In genomic region chr7:23547662-23548061, GRCh38 we compare ENCODE assay signal across 14 cellular contexts. TPM values are rescaled to one million over a fixed set of nuclear protein-coding genes. Genes with fewer than 3 reads are reported as not detected.
DNase-seq lines count a peak whose midpoint lies in the region; ATAC-seq, FAIRE-seq and TF ChIP-seq lines count a peak whose summit lies in the region.
"Had no signal": no experiment of that assay in that cellular context is flagged by ENCODE, and none has a peak within 500 bp of the region (broad histone marks: within the 10 kb centered on the region; RNA-seq: fewer than 3 reads in every experiment).

No MANE protein-coding gene starts in this region.

- no peaks in the 10 kb centered on the region for H3K36me3 Mint-ChIP-seq in CD14-positive monocyte
- H3K36me3 Mint-ChIP-seq in H9 (ENCODE audit: insufficient read depth in 1 of 3, low read depth in 3 of 3), result no peaks in the 10 kb centered on the region
- H3K36me3 Mint-ChIP-seq: CD8-positive, alpha-beta T cell had no signal

- no peak for FAIRE-seq in K562 (lab: Jason Lieb, UNC)
- FAIRE-seq: D721Med had no signal

- H3K4me3 ChIP-seq in Loucy (ENCODE audit: low read length, poor library complexity, severe bottlenecking) (no peak overlapping the region), PC-3 (ENCODE audit: low read length) (no peak overlapping the region), K562 (no peak overlapping the region)
- H3K4me3 ChIP-seq: BLaER1 had no signal

- H4K20me1 ChIP-seq in Loucy (ENCODE audit: insufficient read depth, low read length, poor library complexity, severe bottlenecking) (no peaks in the 10 kb centered on the region), PC-3 (ENCODE audit: low read length) (no peaks in the 10 kb centered on the region), K562 (replicated peaks; ENCODE audit: control insufficient read depth, insufficient read depth, low read length) (0 out of 2 replicates have a peak, but pooled peaks cover 4% of the 10 kb centered on the region), H9 (ENCODE audit: control insufficient read depth, insufficient read depth, insufficient read length) (no peaks in the 10 kb centered on the region)
- H4K20me1 ChIP-seq: BLaER1 had no signal

- H3T11ph ChIP-seq in H9 (ENCODE audit: low read length), result no peak overlapping the region

- no peak overlapping the region for H3K18ac ChIP-seq in H9 (ENCODE audit: insufficient read length, low read depth, low read length)

- WGBS in K562 (ENCODE audit: insufficient coverage, low coverage, missing lambda C conversion rate), result 4% methylated on average over 4 of the region's 4 CpGs
- no CpG with 5 or more reads among the region's 4 CpGs for WGBS in H9 (ENCODE audit: extremely low coverage, insufficient read length, low lambda C conversion rate)

- BruUV-seq in PC-3 (replicated peaks; lab: Mats Ljungman, UMichigan), result no TSS peak
- BruUV-seq in K562 (replicated peaks; lab: Mats Ljungman, UMichigan), result no TSS peak

- POLR2A ChIA-PET in PC-3 (lab: Charles Lee; ENCODE audit: unreplicated experiment), result no interaction called here
- POLR2A ChIA-PET in K562 (lab: Yijun Ruan, JAX), result interaction anchor here (0.6 kb wide), 2 partner anchors 275 to 1175 kb away, joined by 3 read pairs; no protein-coding TSS in a partner anchor

- H3K14ac ChIP-seq in H9 (ENCODE audit: insufficient read depth, low read length), result no peak overlapping the region

- ATAC-seq in PC-3, result no peak
- ATAC-seq in K562, result no peak
- ATAC-seq in HG03025 (IDR thresholded peaks at IDR 0.05; ENCODE audit: low FRiP score, unreplicated experiment), result no peak

- DNase-seq in PC-3 (no peak), K562 (ENCODE audit: extremely low read depth in 1 of 4, low spot score in 3 of 4) (no peak), CD14-positive monocyte (ENCODE audit: low spot score) (no peak), HUDEP-2 (lab: John Stamatoyannopoulos, UW; ENCODE audit: unreplicated experiment in 76 of 76) (no peak), H9 (no peak)
- DNase-seq: 8988T had no signal

- intact Hi-C loops in PC-3 (cut with micrococcal nuclease) (loop anchor here (1.0 kb wide), 1 partner anchor 165 kb away; no protein-coding TSS in a partner anchor), K562 (cut with micrococcal nuclease) (loop anchor here (1.0 to 10.0 kb wide), 3 partner anchors 23 to 463 kb away; no protein-coding TSS in a partner anchor), CD14-positive monocyte (cut with micrococcal nuclease) (loop anchor here in 1 of 2 donors (5.0 kb wide), 1 partner anchor 165 kb away; the partner anchor contains the start of gene STK31)

- no peak for TF ChIP-seq EP300 in K562 (IDR thresholded peaks at IDR 0.05; ENCODE audit: low read length)

- H4K8ac ChIP-seq in H9 (replicated peaks; ENCODE audit: insufficient read length, low read depth, low read length), result no peak overlapping the region

- H3F3A ChIP-seq in Loucy (ENCODE audit: low read depth), result no peaks in the 10 kb centered on the region
- no peaks in the 10 kb centered on the region for H3F3A ChIP-seq in PC-3 (ENCODE audit: low read length, unreplicated experiment)

- no peak overlapping the region for H4K91ac ChIP-seq in H9 (ENCODE audit: insufficient read length, low read depth, low read length)

- H2BK120ac ChIP-seq in H9 (ENCODE audit: low read depth, low read length, poor library complexity, severe bottlenecking), result no peak overlapping the region

- H3K4me3 Mint-ChIP-seq in CD14-positive monocyte, result no peak overlapping the region
- no peak overlapping the region for H3K4me3 Mint-ChIP-seq in H9
- H3K4me3 Mint-ChIP-seq: CD4-positive, alpha-beta T cell; CD8-positive, alpha-beta T cell had no signal

- H3K27ac Mint-ChIP-seq in CD14-positive monocyte, result peak overlapping the region in 1 of 7 donors; percentile 44
- H3K27ac Mint-ChIP-seq in H9, result no peak overlapping the region; a peak in 1 of 7 replicates
- H3K27ac Mint-ChIP-seq: CD4-positive, alpha-beta T cell; CD8-positive, alpha-beta T cell had no signal

- no peaks in the 10 kb centered on the region for H3K79me2 ChIP-seq in Loucy (ENCODE audit: insufficient read depth, low read length)
- H3K79me2 ChIP-seq in PC-3 (ENCODE audit: low read length), result no peaks in the 10 kb centered on the region
- no peaks in the 10 kb centered on the region for H3K79me2 ChIP-seq in K562 (ENCODE audit: control insufficient read depth, insufficient read depth, low read length)
- no peaks in the 10 kb centered on the region for H3K79me2 ChIP-seq in H9 (ENCODE audit: insufficient read depth, low read length)

- no peaks in the 10 kb centered on the region for H3K23me2 ChIP-seq in H9 (ENCODE audit: insufficient read length, low read depth, low read length, poor library complexity, severe bottlenecking)

- no peak overlapping the region for H3K23ac ChIP-seq in H9 (ENCODE audit: insufficient read length, low read depth, low read length)

- no peak overlapping the region for H2BK5ac ChIP-seq in H9 (ENCODE audit: insufficient read length, low read length)

- H2AFZ ChIP-seq in Loucy (ENCODE audit: low read length) (peak overlapping the region; percentile 36; the same call in 1 of the 2 replicates), PC-3 (ENCODE audit: low read length) (0 out of 2 replicates have a peak overlapping the region, but pooled peaks have one; percentile 18), K562 (ENCODE audit: low read depth, low read length) (no peak overlapping the region), H9 (ENCODE audit: low read length) (no peak overlapping the region)

- TF ChIP-seq CTCF in Loucy (conservative IDR thresholded peaks at IDR 0.05; ENCODE audit: low read length) (no peak), PC-3 (conservative IDR thresholded peaks at IDR 0.05; ENCODE audit: low read depth, low read length) (no peak), K562 (IDR thresholded peaks at IDR 0.05 in 2 of 3, conservative IDR thresholded peaks at IDR 0.05 in 1 of 3; ENCODE audit: insufficient read depth in 2 of 3, low read depth in 1 of 3, low read length in 3 of 3) (no peak), CD14-positive monocyte (IDR thresholded peaks at IDR 0.05) (no peak), H9 (conservative IDR thresholded peaks at IDR 0.05) (no peak)

- H3K9me3 ChIP-seq in Loucy (ENCODE audit: insufficient read depth, low read depth, low read length), result no peaks in the 10 kb centered on the region
- H3K9me3 ChIP-seq in PC-3 (ENCODE audit: low read length), result no peaks in the 10 kb centered on the region
- H3K9me3 ChIP-seq in K562 (replicated peaks; ENCODE audit: control insufficient read depth, insufficient read depth, low read depth, low read length), result no peaks in the 10 kb centered on the region; the same call in 1 of the 2 replicates
- H3K9me3 ChIP-seq in H9 (ENCODE audit: control insufficient read depth, low read depth, low read length), result no peaks in the 10 kb centered on the region
- H3K9me3 ChIP-seq: BE2C, Caco-2 had no signal

- no peak overlapping the region for H3K27ac ChIP-seq in PC-3 (ENCODE audit: low read length)
- H3K27ac ChIP-seq in K562 (ENCODE audit: extremely low read depth, low read depth, low read length), result no peak overlapping the region
- H3K27ac ChIP-seq in H9 (ENCODE audit: insufficient read length, low read depth, low read length), result no peak overlapping the region
- H3K27ac ChIP-seq: BLaER1 had no signal

- H3K36me3 ChIP-seq in Loucy (ENCODE audit: insufficient read depth, low read length), result no peaks in the 10 kb centered on the region
- no peaks in the 10 kb centered on the region for H3K36me3 ChIP-seq in PC-3 (ENCODE audit: low read depth, low read length)
- H3K36me3 ChIP-seq in K562 (ENCODE audit: control insufficient read depth, insufficient read depth, low read length), result no peaks in the 10 kb centered on the region
- H3K36me3 ChIP-seq: BE2C, BLaER1 had no signal

- TF ChIP-seq RAD21 in K562 (CRISPR knock-in tag; conservative IDR thresholded peaks at IDR 0.05 in 1 of 2, IDR thresholded peaks at IDR 0.05 in 1 of 2), result no peak

- H4K5ac ChIP-seq in H9 (ENCODE audit: insufficient read length, low read depth, low read length), result no peak overlapping the region

- no peaks in the 10 kb centered on the region for H3K9me1 ChIP-seq in K562 (ENCODE audit: control insufficient read depth, insufficient read depth, low read length)

- no peak overlapping the region for H3K4ac ChIP-seq in H9 (ENCODE audit: low read depth, low read length)

- H3K27me3 ChIP-seq in Loucy (ENCODE audit: insufficient read depth, low read length, poor library complexity, severe bottlenecking) (no peaks in the 10 kb centered on the region), PC-3 (ENCODE audit: low read length) (no peaks in the 10 kb centered on the region), K562 (ENCODE audit: control insufficient read depth in 2 of 2, insufficient read depth in 2 of 2, low read length in 2 of 2) (no peaks in the 10 kb centered on the region; a peak in 1 of 5 replicates), H9 (ENCODE audit: insufficient read depth, low read length) (no peaks in the 10 kb centered on the region)
- H3K27me3 ChIP-seq: BE2C, BLaER1 had no signal

- H3K4me2 ChIP-seq in Loucy (ENCODE audit: low read depth, low read length, poor library complexity, severe bottlenecking) (no peak overlapping the region), PC-3 (ENCODE audit: low read length) (no peak overlapping the region), K562 (ENCODE audit: insufficient read depth, low read length) (no peak overlapping the region), H9 (ENCODE audit: insufficient read depth, insufficient read length, low read length) (no peak overlapping the region)
- H3K4me2 ChIP-seq: BLaER1 had no signal

- H3K9ac ChIP-seq in Loucy (ENCODE audit: low read depth, low read length, poor library complexity, severe bottlenecking) (no peak overlapping the region), PC-3 (ENCODE audit: low read length) (no peak overlapping the region), K562 (ENCODE audit: insufficient read depth in 1 of 2, low read depth in 2 of 2, low read length in 2 of 2) (no peak overlapping the region), H9 (ENCODE audit: extremely low read depth, insufficient read length, low read length) (no peak overlapping the region)
- H3K9ac ChIP-seq: BLaER1 had no signal

- CTCF ChIA-PET in PC-3 (lab: Charles Lee) (interaction anchor here (0.6 to 2.2 kb wide), 5 partner anchors 15 to 275 kb away, joined by 3 to 20 read pairs (median 4); no protein-coding TSS in a partner anchor), K562 (lab: Yijun Ruan, JAX; ENCODE audit: low intra/inter-chr PET ratio) (interaction anchor here (0.7 to 4.8 kb wide), 11 partner anchors 23 to 1547 kb away, joined by 3 to 73 read pairs (median 4); no protein-coding TSS in a partner anchor)

- H2AK5ac ChIP-seq in H9 (ENCODE audit: insufficient read length, low read length), result no peak overlapping the region

- peaks cover 2 to 11% (median 6%) of the 10 kb centered on the region in 3 donors for H3K27me3 Mint-ChIP-seq in CD14-positive monocyte (ENCODE audit: low read depth in 3 of 3)
- H3K27me3 Mint-ChIP-seq in H9 (ENCODE audit: low read depth), result no peaks in the 10 kb centered on the region; the same call in 1 of the 2 replicates
- H3K27me3 Mint-ChIP-seq: CD4-positive, alpha-beta T cell had no signal

- no peaks in the 10 kb centered on the region for H3K4me1 ChIP-seq in Loucy (ENCODE audit: insufficient read depth, low read length, poor library complexity, severe bottlenecking)
- H3K4me1 ChIP-seq in PC-3 (ENCODE audit: insufficient read depth, low read length), result no peaks in the 10 kb centered on the region
- peaks cover 0 to 6% of the 10 kb centered on the region in 2 experiments; a peak in 2 of 5 replicates for H3K4me1 ChIP-seq in K562 (replicated peaks in 1 of 2; ENCODE audit: control insufficient read depth in 2 of 2, insufficient read depth in 2 of 2, low read length in 2 of 2)
- no peaks in the 10 kb centered on the region for H3K4me1 ChIP-seq in H9 (ENCODE audit: insufficient read depth, low read length)
- H3K4me1 ChIP-seq: BE2C, Caco-2 had no signal

- H3K4me1 Mint-ChIP-seq in CD14-positive monocyte (peaks cover 11% of the 10 kb centered on the region), H9 (peaks cover 0 to 2% of the 10 kb centered on the region in 2 experiments; a peak in 2 of 4 replicates)

- H3K9me3 Mint-ChIP-seq in CD14-positive monocyte (peaks cover 0 to 2% (median 0%) of the 10 kb centered on the region in 7 donors), H9 (peaks cover 0 to 3% of the 10 kb centered on the region in 2 experiments; a peak in 1 of 5 replicates)
- H3K9me3 Mint-ChIP-seq: CD4-positive, alpha-beta T cell; CD8-positive, alpha-beta T cell had no signal

- no peak overlapping the region for H2BK15ac ChIP-seq in H9 (ENCODE audit: low read depth, low read length)

- in situ Hi-C loops in K562 (cut with MboI), result loop anchor here (5.0 kb wide), 1 partner anchor 275 kb away; no protein-coding TSS in a partner anchor

- TF ChIP-seq POLR2A in K562 (conservative IDR thresholded peaks at IDR 0.05), result no peak

- H3K56ac ChIP-seq in H9 (ENCODE audit: insufficient read length, low read depth, low read length), result no peak overlapping the region

- no peak overlapping the region for H2BK12ac ChIP-seq in H9 (ENCODE audit: insufficient read length, low read depth, low read length)

- no peak overlapping the region for H2BK20ac ChIP-seq in H9 (ENCODE audit: low read depth, low read length, poor library complexity, severe bottlenecking)

- no peaks in the 10 kb centered on the region for H3K79me1 ChIP-seq in H9 (ENCODE audit: insufficient read depth, low read depth, low read length, poor library complexity, severe bottlenecking)

- H3K9me2 ChIP-seq in Loucy (replicated peaks; ENCODE audit: low read depth, low read length) (no peaks in the 10 kb centered on the region), PC-3 (replicated peaks; ENCODE audit: low read length) (no peaks in the 10 kb centered on the region)

RNA-seq across cellular contexts. Expression of gene TRA2A, which starts 15.9 kb away (rescaled TPM):
- total RNA-seq in PC-3 (2014; rRNA removed) (27.6 and 28.3 TPM in 2 replicates), K562 (2014; rRNA removed) (22.7 and 28.3 TPM in 2 replicates), K562 (2014; rRNA removed; fragmentation: Illumina TruSeq; extraction: Trizol) (73.9 and 76.3 TPM in 2 replicates), K562 (2015; rRNA removed; fragmentation: Illumina TruSeq; extraction: Trizol) (61.0 and 77.3 TPM in 2 replicates), K562 (2021) (81.6 and 82.3 TPM in 2 replicates), H9 (2021) (164 and 169 TPM in 2 replicates)
- 51.8 and 162 TPM in 2 replicates for total RNA-seq in K562 (2011; cell fraction: chromatin; rRNA removed; ENCODE audit: low replicate concordance)
- total RNA-seq in K562 (2011; cell fraction: nucleolus; rRNA removed), result 33.2 and 42.4 TPM in 2 replicates
- 76.3 and 99.3 TPM in 2 replicates for total RNA-seq in K562 (2011; cell fraction: nucleoplasm; rRNA removed)
- polyA plus RNA-seq in K562 (2011; rRNA removed) (62.2 and 64.6 TPM in 2 replicates), K562 (2014; fragmentation: Illumina TruSeq; extraction: Trizol) (118 and 210 TPM in 2 replicates), K562 (2014; fragmentation: Nextera tagmentation; extraction: Ambion mirVana) (10 to 100 TPM; 54.4 to 58.6 TPM), K562 (2014; rRNA removed) (89.0 and 90.4 TPM in 2 replicates), CD14-positive monocyte (10 to 100 TPM; 31.2 to 46.6 TPM)
- polyA plus RNA-seq in K562 (2011; cell fraction: cytosol; rRNA removed), result 29.8 and 33.3 TPM in 2 replicates
- polyA plus RNA-seq in K562 (2011; cell fraction: nucleus; rRNA removed), result 65.6 and 70.0 TPM in 2 replicates
- polyA plus RNA-seq in K562 (2012), result 48.1 and 75.7 TPM in 2 replicates
- 61.0 and 69.6 TPM in 2 replicates for polyA minus RNA-seq in K562 (2011; rRNA and poly(A)+ RNA removed)
- 47.4 and 52.8 TPM in 2 replicates for polyA minus RNA-seq in K562 (2011; cell fraction: cytosol; rRNA and poly(A)+ RNA removed)
- 45.2 and 70.3 TPM in 2 replicates for polyA minus RNA-seq in K562 (2011; cell fraction: nucleus; rRNA and poly(A)+ RNA removed)

RNA-seq across cellular contexts. Expression of gene CCDC126, which starts 49.5 kb away (rescaled TPM):
- total RNA-seq in PC-3 (2014; rRNA removed) (3.2 and 5.6 TPM in 2 replicates), K562 (2014; rRNA removed) (3.0 and 6.5 TPM in 2 replicates), K562 (2014; rRNA removed; fragmentation: Illumina TruSeq; extraction: Trizol) (5.8 and 6.4 TPM in 2 replicates), K562 (2015; rRNA removed; fragmentation: Illumina TruSeq; extraction: Trizol) (6.1 and 7.5 TPM in 2 replicates), K562 (2021) (5.2 TPM in 2 replicates), H9 (2021) (2.1 and 4.0 TPM in 2 replicates)
- total RNA-seq in K562 (2011; cell fraction: chromatin; rRNA removed; ENCODE audit: low replicate concordance), result 6.0 and 13.2 TPM in 2 replicates
- 5.0 and 5.3 TPM in 2 replicates for total RNA-seq in K562 (2011; cell fraction: nucleolus; rRNA removed)
- total RNA-seq in K562 (2011; cell fraction: nucleoplasm; rRNA removed), result 6.1 and 10.1 TPM in 2 replicates
- polyA plus RNA-seq in K562 (2011; rRNA removed) (3.1 and 3.6 TPM in 2 replicates), K562 (2014; fragmentation: Illumina TruSeq; extraction: Trizol) (4.5 and 4.7 TPM in 2 replicates), K562 (2014; fragmentation: Nextera tagmentation; extraction: Ambion mirVana) (10 to 100 TPM; 14.3 to 16.2 TPM), K562 (2014; rRNA removed) (3.9 and 4.3 TPM in 2 replicates), CD14-positive monocyte (10 to 100 TPM; 17.4 to 20.1 TPM)
- polyA plus RNA-seq in K562 (2011; cell fraction: cytosol; rRNA removed), result 1.6 and 2.4 TPM in 2 replicates
- 2.7 TPM in 2 replicates for polyA plus RNA-seq in K562 (2011; cell fraction: nucleus; rRNA removed)
- 3.8 and 4.3 TPM in 2 replicates for polyA plus RNA-seq in K562 (2012)
- polyA minus RNA-seq in K562 (2011; rRNA and poly(A)+ RNA removed), result 8.1 and 9.8 TPM in 2 replicates
- polyA minus RNA-seq in K562 (2011; cell fraction: cytosol; rRNA and poly(A)+ RNA removed), result 2.3 and 3.3 TPM in 2 replicates
- polyA minus RNA-seq in K562 (2011; cell fraction: nucleus; rRNA and poly(A)+ RNA removed), result 3.8 and 5.1 TPM in 2 replicates

Comparison
In these comparisons a context has a peak if more than half of its experiments do, and no peak if none do; other contexts are left out.
1. H2AFZ ChIP-seq: peak in Loucy (single experiment) and PC-3 (single experiment); none in K562 (single experiment) and H9 (single experiment).